In genomic region chrX:41348551-41348950, GRCh38 we compare ENCODE assay signal across 21 cellular contexts.
"Had no signal": no experiment of that assay in that cellular context is flagged by ENCODE, and none has a peak within 500 bp of the region (broad histone marks: within the 10 kb centered on the region; RNA-seq: fewer than 3 reads in every experiment).

No MANE protein-coding gene starts in this region.

- H3K27me3 Mint-ChIP-seq: naive thymus-derived CD4-positive, alpha-beta T cell had no signal

- DNase-seq: activated CD4-positive, alpha-beta T cell treated with anti-CD3 and anti-CD28 coated beads, Interleukin-2, amount 50 U/mL, for 1 hour; activated gamma-delta T cell treated with Interleukin-2 at 50 U/mL for 16 hours; dermis blood vessel endothelial cell; effector memory CD4-positive, alpha-beta T cell; heart left ventricle; mesendoderm; naive thymus-derived CD4-positive, alpha-beta T cell; sigmoid colon; stimulated activated CD4-positive, alpha-beta T cell treated with anti-CD3 and anti-CD28 coated beads, Interleukin-4, amount 100 ng/mL, for 24 hours; T-helper 1 cell; T1000; upper lobe of right lung had no signal

- H3K27ac ChIP-seq: ascending aorta, esophagus muscularis mucosa, gastroesophageal sphincter, heart left ventricle, parathyroid adenoma, sigmoid colon, thoracic aorta, upper lobe of right lung had no signal

- H3K4me3 Mint-ChIP-seq: activated T-helper 1 cell treated with anti-CD3 and anti-CD28 coated beads, Interleukin-12 subunit alpha, Interleukin-12 subunit beta, Interleukin-2, Interleukin-4 antibody, amounts not matched to agents 30 ng/mL and 10 ng/mL and 1 ng/mL, durations not matched to agents 14 hours and 24 hours and 36 hours; stimulated activated effector memory CD8-positive, alpha-beta T cell treated with anti-CD3 and anti-CD28 coated beads, Interleukin-12 subunit alpha, Interleukin-12 subunit beta, amount 100 ng/mL, for 72 hours had no signal

- H3K4me3 ChIP-seq: ascending aorta, esophagus muscularis mucosa, gastroesophageal sphincter, heart left ventricle, sigmoid colon, thoracic aorta, upper lobe of right lung had no signal

- H3K27me3 ChIP-seq: ascending aorta, esophagus muscularis mucosa, gastroesophageal sphincter, heart left ventricle, sigmoid colon, upper lobe of right lung had no signal

- FAIRE-seq: endothelial cell of umbilical vein had no signal

- H3K9me3 ChIP-seq: ascending aorta, esophagus muscularis mucosa, gastroesophageal sphincter, heart left ventricle, sigmoid colon, thoracic aorta, upper lobe of right lung had no signal

- ATAC-seq: gastroesophageal sphincter; heart left ventricle; naive thymus-derived CD4-positive, alpha-beta T cell; SK-N-SH treated with all-trans-retinoic acid at 6 μM for 48 hours; stimulated activated effector memory CD8-positive, alpha-beta T cell treated with anti-CD3 and anti-CD28 coated beads, Interleukin-12 subunit alpha, Interleukin-12 subunit beta, amount 100 ng/mL, for 72 hours; upper lobe of right lung had no signal

- H3K4me1 ChIP-seq: ascending aorta, parathyroid adenoma, upper lobe of right lung had no signal

- H3K27ac Mint-ChIP-seq: activated T-helper 1 cell treated with anti-CD3 and anti-CD28 coated beads, Interleukin-12 subunit alpha, Interleukin-12 subunit beta, Interleukin-2, Interleukin-4 antibody, amounts not matched to agents 30 ng/mL and 10 ng/mL and 1 ng/mL, durations not matched to agents 14 hours and 24 hours and 36 hours; stimulated activated effector memory CD8-positive, alpha-beta T cell treated with anti-CD3 and anti-CD28 coated beads, Interleukin-12 subunit alpha, Interleukin-12 subunit beta, amount 100 ng/mL, for 72 hours had no signal

- H3K9me3 Mint-ChIP-seq: activated T-helper 1 cell treated with anti-CD3 and anti-CD28 coated beads, Interleukin-12 subunit alpha, Interleukin-12 subunit beta, Interleukin-2, Interleukin-4 antibody, amounts not matched to agents 30 ng/mL and 10 ng/mL and 1 ng/mL, durations not matched to agents 14 hours and 24 hours and 36 hours; stimulated activated effector memory CD8-positive, alpha-beta T cell treated with anti-CD3 and anti-CD28 coated beads, Interleukin-12 subunit alpha, Interleukin-12 subunit beta, amount 100 ng/mL, for 72 hours had no signal
